1 cellular context compared by ENCODE assay signal in the genomic region with DNA sequence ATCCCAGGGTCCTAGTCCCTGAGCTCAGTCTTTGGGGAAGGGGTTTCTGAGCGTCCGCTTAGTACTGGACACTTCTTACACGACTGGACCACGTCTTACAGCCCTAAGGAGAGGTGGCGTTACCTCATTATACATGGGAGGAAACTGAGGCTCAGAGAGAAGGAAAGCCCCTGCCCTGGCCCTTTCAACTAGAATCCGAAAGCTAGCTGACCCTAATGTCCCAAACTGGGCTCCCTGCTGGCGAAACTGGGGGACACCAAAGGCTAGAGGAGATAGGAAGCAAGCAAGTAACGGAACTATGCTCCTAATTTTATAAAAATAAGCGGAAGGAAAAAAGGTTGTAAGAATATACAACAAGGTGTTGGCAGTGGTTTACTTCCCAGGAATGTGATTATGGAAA.
TF ChIP-seq lines count a peak whose summit lies in the region.

No MANE protein-coding gene starts in this region.

TF ChIP-seq in HEK293T, 16 proteins besides CTCF, POLR2A, EP300 and RAD21 (continued from another document):
- TF ChIP-seq FOXK2 (IDR thresholded peaks at IDR 0.05), result no peak
